ENCODE assay signal across 22 cellular contexts in the genomic region with DNA sequence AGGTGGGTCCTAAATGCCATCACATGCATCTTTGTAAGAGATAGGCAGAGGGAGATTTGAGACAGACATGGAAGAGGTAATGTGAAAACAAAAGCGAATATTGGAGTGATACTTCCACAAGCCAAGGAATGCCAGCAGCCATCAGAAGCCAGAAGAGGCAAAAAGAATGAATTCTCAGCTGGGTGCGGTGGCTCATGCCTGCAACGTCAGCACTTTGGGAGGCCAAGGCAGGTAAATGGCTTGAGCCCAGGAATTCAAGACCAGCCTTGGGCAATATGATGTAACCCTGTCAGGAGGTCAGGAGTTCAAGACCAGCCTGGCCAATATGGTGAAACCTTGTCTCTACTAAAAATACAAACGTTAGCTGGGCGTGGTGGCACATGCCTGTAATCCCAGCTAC. TPM values are rescaled to one million over a fixed set of nuclear protein-coding genes. Genes with fewer than 3 reads are reported as not detected.
A peak's percentile ranks its signal among the peaks of the same experiment; 100 is the strongest.
DNase-seq lines count a peak whose midpoint lies in the region; ATAC-seq, FAIRE-seq and TF ChIP-seq lines count a peak whose summit lies in the region.
"Had no signal": no experiment of that assay in that cellular context is flagged by ENCODE, and none has a peak within 500 bp of the region (broad histone marks: within the 10 kb centered on the region; RNA-seq: fewer than 3 reads in every experiment).

No MANE protein-coding gene starts in this region.

- no peaks in the 10 kb centered on the region for H3K9me1 ChIP-seq in IMR-90 (ENCODE audit: insufficient read depth, low read length)

- H3K9ac ChIP-seq in mammary epithelial cell (ENCODE audit: insufficient read depth, low read length) (no peak overlapping the region), IMR-90 (ENCODE audit: low read depth, low read length) (no peak overlapping the region)
- H3K9ac ChIP-seq: BLaER1 treated with 17β-estradiol and CSF1 and Interleukin-3, amounts not matched to agents 10 nM and 100 nM had no signal

- CTCF ChIA-PET in MCF 10A (lab: Yijun Ruan, JAX) (interaction anchor here (1.2 kb wide), 1 partner anchor 12 kb away, joined by 3 read pairs; no protein-coding TSS in a partner anchor), mammary epithelial cell (lab: Charles Lee; ENCODE audit: low non-redundant PET) (no interaction called here), A549 (lab: Yijun Ruan, JAX) (interaction anchor here (0.6 to 1.6 kb wide), 3 partner anchors 10 to 35 kb away, joined by 3 read pairs; no protein-coding TSS in a partner anchor), IMR-90 (lab: Yijun Ruan, JAX) (no interaction called here)

- H3K4me3 Mint-ChIP-seq in MCF 10A (ENCODE audit: unreplicated experiment) (no peak overlapping the region), osteocyte (ENCODE audit: unreplicated experiment) (no peak overlapping the region)
- H3K4me3 Mint-ChIP-seq: B cell; CD4-positive, alpha-beta T cell; CD8-positive, alpha-beta T cell had no signal

- H3K27ac ChIP-seq in mammary epithelial cell (ENCODE audit: insufficient read depth, low read depth, low read length): no peak overlapping the region
- H3K27ac ChIP-seq in A549: no peak overlapping the region
- no peak overlapping the region for H3K27ac ChIP-seq in IMR-90 (ENCODE audit: insufficient read depth, low read length)
- no peak overlapping the region for H3K27ac ChIP-seq in tibial artery
- H3K27ac ChIP-seq: BLaER1 treated with 17β-estradiol and CSF1 and Interleukin-3, amounts not matched to agents 10 nM and 100 nM; C4-2B had no signal

- no peak overlapping the region for H3K18ac ChIP-seq in IMR-90 (ENCODE audit: low read depth, low read length)

- no peaks in the 10 kb centered on the region for H3K27me3 ChIP-seq in mammary epithelial cell (ENCODE audit: insufficient read depth, low read length)
- H3K27me3 ChIP-seq in IMR-90 (ENCODE audit: control insufficient read depth, insufficient read depth, low read length): peaks cover 4% of the 10 kb centered on the region
- H3K27me3 ChIP-seq in tibial artery: peaks cover 0 to 1% of the 10 kb centered on the region in 2 donors
- H3K27me3 ChIP-seq: BLaER1 treated with 17β-estradiol and CSF1 and Interleukin-3, amounts not matched to agents 10 nM and 100 nM had no signal

- intact Hi-C loops in MCF 10A (cut with micrococcal nuclease) (no loop called here), mammary epithelial cell (cut with micrococcal nuclease) (no loop called here), IMR-90 (cut with micrococcal nuclease) (no loop called here), tibial artery (cut with DNase I; ENCODE audit: low total_unique reads) (no loop called here)

- H3K9me3 ChIP-seq in mammary epithelial cell (replicated peaks; ENCODE audit: insufficient read depth, low read length) (no peaks in the 10 kb centered on the region), A549 (no peaks in the 10 kb centered on the region), IMR-90 (ENCODE audit: control insufficient read depth, insufficient read depth, low read length) (peaks cover 4% of the 10 kb centered on the region; the same call in 1 of the 2 replicates), tibial artery (no peaks in the 10 kb centered on the region)
- H3K9me3 ChIP-seq: BLaER1 treated with 17β-estradiol and CSF1 and Interleukin-3, amounts not matched to agents 10 nM and 100 nM; Caco-2 had no signal

- H4K91ac ChIP-seq in IMR-90 (ENCODE audit: insufficient read depth, low read depth, low read length): no peak overlapping the region

- no peak overlapping the region for H3K14ac ChIP-seq in IMR-90 (replicated peaks; ENCODE audit: low read depth, low read length)

- TF ChIP-seq POLR2A in A549 (IDR thresholded peaks at IDR 0.05; ENCODE audit: low read length) (no peak), IMR-90 (IDR thresholded peaks at IDR 0.05; ENCODE audit: low read depth, low read length) (no peak)

- no peak overlapping the region for H2BK120ac ChIP-seq in IMR-90 (ENCODE audit: low read depth, low read length)

- H2BK15ac ChIP-seq in IMR-90 (ENCODE audit: low read depth, low read length): no peak overlapping the region

- H3K27me3 Mint-ChIP-seq in MCF 10A (ENCODE audit: insufficient read depth, unreplicated experiment) (peaks cover 25% of the 10 kb centered on the region), osteocyte (ENCODE audit: unreplicated experiment) (peaks cover 35% of the 10 kb centered on the region)

- no peaks in the 10 kb centered on the region for H4K20me1 ChIP-seq in mammary epithelial cell (ENCODE audit: insufficient read depth, low read length)
- H4K20me1 ChIP-seq in IMR-90 (ENCODE audit: insufficient read depth, low read length): no peaks in the 10 kb centered on the region
- H4K20me1 ChIP-seq: BLaER1 treated with 17β-estradiol and CSF1 and Interleukin-3, amounts not matched to agents 10 nM and 100 nM had no signal

- no peak overlapping the region for H2AFZ ChIP-seq in mammary epithelial cell (ENCODE audit: low read depth, low read length)
- H2AFZ ChIP-seq in IMR-90 (replicated peaks; ENCODE audit: low read length, poor library complexity): no peak overlapping the region

- H3K4me1 ChIP-seq in mammary epithelial cell (ENCODE audit: insufficient read depth, low read length) (no peaks in the 10 kb centered on the region), A549 (peaks cover 9% of the 10 kb centered on the region; the same call in 2 of the 3 replicates), IMR-90 (ENCODE audit: control insufficient read depth, insufficient read depth, low read length) (no peaks in the 10 kb centered on the region), tibial artery (no peaks in the 10 kb centered on the region)
- H3K4me1 ChIP-seq: BLaER1 treated with 17β-estradiol and CSF1 and Interleukin-3, amounts not matched to agents 10 nM and 100 nM; Caco-2 had no signal

- H2AK9ac ChIP-seq in IMR-90 (replicated peaks; ENCODE audit: low read depth, low read length, poor library complexity): no peak overlapping the region

- H3K4me3 ChIP-seq in mammary epithelial cell (replicated peaks in 1 of 3; ENCODE audit: insufficient read depth in 1 of 3, low read depth in 2 of 3, low read length in 3 of 3): no peak overlapping the region
- no peak overlapping the region for H3K4me3 ChIP-seq in A549
- H3K4me3 ChIP-seq in IMR-90 (ENCODE audit: insufficient read depth, low read depth, low read length): no peak overlapping the region
- H3K4me3 ChIP-seq in tibial artery: no peak overlapping the region
- H3K4me3 ChIP-seq: BLaER1 treated with 17β-estradiol and CSF1 and Interleukin-3, amounts not matched to agents 10 nM and 100 nM had no signal

- no peak for FAIRE-seq in A549 (lab: Jason Lieb, UNC)
- FAIRE-seq: A204.1, D721Med, G401.6, GM12891 had no signal

- H3K36me3 Mint-ChIP-seq in MCF 10A (ENCODE audit: insufficient read depth, unreplicated experiment): no peaks in the 10 kb centered on the region
- no peaks in the 10 kb centered on the region for H3K36me3 Mint-ChIP-seq in osteocyte (ENCODE audit: unreplicated experiment)
- H3K36me3 Mint-ChIP-seq: CD8-positive, alpha-beta T cell had no signal

- no peak overlapping the region for H4K5ac ChIP-seq in IMR-90 (ENCODE audit: low read depth, low read length)

- DNase-seq in MCF 10A (ENCODE audit: unreplicated experiment): peak; percentile 4
- DNase-seq in mammary epithelial cell: no peak
- DNase-seq in A549 (ENCODE audit: low read depth in 1 of 2, low spot score in 1 of 2): no peak
- no peak for DNase-seq in IMR-90
- DNase-seq in osteocyte (ENCODE audit: extremely low spot score, unreplicated experiment): peak; percentile 60
- DNase-seq in tibial artery: no peak
- DNase-seq in NOMO-1 treated with dmso at 0.1 percent for 144 hours (lab: John Stamatoyannopoulos, UW; ENCODE audit: unreplicated experiment): no peak
- DNase-seq: 8988T; AML-193; Caco-2; Calu3; CD4-positive, alpha-beta T cell; CD8-positive, alpha-beta T cell; DMS79 treated with DMSO at 0.1 percent for 48 hours; GF-D8 had no signal

- POLR2A ChIA-PET in MCF 10A (lab: Yijun Ruan, JAX) (no interaction called here), A549 (lab: Yijun Ruan, JAX) (no interaction called here), IMR-90 (lab: Charles Lee; ENCODE audit: unreplicated experiment) (no interaction called here)

- H3K4me2 ChIP-seq in mammary epithelial cell (ENCODE audit: insufficient read depth, low read depth, low read length) (no peak overlapping the region), A549 (no peak overlapping the region), IMR-90 (ENCODE audit: low read depth, low read length) (no peak overlapping the region)
- H3K4me2 ChIP-seq: BLaER1 treated with 17β-estradiol and CSF1 and Interleukin-3, amounts not matched to agents 10 nM and 100 nM had no signal

- H3K27ac Mint-ChIP-seq in MCF 10A (ENCODE audit: low read depth, unreplicated experiment) (no peak overlapping the region), osteocyte (ENCODE audit: unreplicated experiment) (no peak overlapping the region)
- H3K27ac Mint-ChIP-seq: B cell; CD4-positive, alpha-beta T cell; CD8-positive, alpha-beta T cell had no signal

- TF ChIP-seq RAD21 in A549 (conservative IDR thresholded peaks at IDR 0.05 in 1 of 2, IDR thresholded peaks at IDR 0.05 in 1 of 2) (no peak), IMR-90 (IDR thresholded peaks at IDR 0.05; ENCODE audit: low read length) (no peak)

- in situ Hi-C loops in mammary epithelial cell (cut with MboI; ENCODE audit: low sequenced_read_pairs in 2 of 2): no loop called here
- in situ Hi-C loops in IMR-90 (cut with MboI; ENCODE audit: low sequenced_read_pairs): no loop called here

- TF ChIP-seq CTCF in MCF 10A (IDR thresholded peaks at IDR 0.05; ENCODE audit: unreplicated experiment) (no peak), mammary epithelial cell (conservative IDR thresholded peaks at IDR 0.05 in 1 of 2, IDR thresholded peaks at IDR 0.05 in 1 of 2; ENCODE audit: extremely low read depth in 1 of 2, insufficient read depth in 1 of 2, low read depth in 1 of 2, low read length in 2 of 2) (no peak), A549 (IDR thresholded peaks at IDR 0.05) (no peak), IMR-90 (conservative IDR thresholded peaks at IDR 0.05; ENCODE audit: low read depth, low read length) (no peak), osteocyte (IDR thresholded peaks at IDR 0.05) (no peak), tibial artery (IDR thresholded peaks at IDR 0.05) (no peak)

- H3K36me3 ChIP-seq in mammary epithelial cell (ENCODE audit: insufficient read depth, low read length): no peaks in the 10 kb centered on the region
- H3K36me3 ChIP-seq in IMR-90 (ENCODE audit: control insufficient read depth, insufficient read depth, low read length): no peaks in the 10 kb centered on the region
- no peaks in the 10 kb centered on the region for H3K36me3 ChIP-seq in tibial artery
- H3K36me3 ChIP-seq: BLaER1 treated with 17β-estradiol and CSF1 and Interleukin-3, amounts not matched to agents 10 nM and 100 nM had no signal

- dilution Hi-C loops in mammary epithelial cell (cut with HindIII; ENCODE audit: low sequenced_read_pairs): no loop called here
- dilution Hi-C loops in IMR-90 (cut with HindIII; ENCODE audit: low sequenced_read_pairs, unreplicated experiment): no loop called here

- H3K79me1 ChIP-seq in IMR-90 (ENCODE audit: low read depth in 1 of 2, low read length in 2 of 2): no peaks in the 10 kb centered on the region

- no peak overlapping the region for H2BK5ac ChIP-seq in IMR-90 (ENCODE audit: low read depth, low read length, poor library complexity, severe bottlenecking)

- BruUV-seq in MCF 10A (replicated peaks; lab: Mats Ljungman, UMichigan) (no TSS peak), mammary epithelial cell (replicated peaks; lab: Mats Ljungman, UMichigan) (no TSS peak), IMR-90 (replicated peaks; lab: Mats Ljungman, UMichigan) (no TSS peak)

- H4K8ac ChIP-seq in IMR-90 (ENCODE audit: low read depth in 2 of 2, low read length in 2 of 2): no peak overlapping the region

- H3K9me3 Mint-ChIP-seq in MCF 10A (ENCODE audit: unreplicated experiment) (no peaks in the 10 kb centered on the region), osteocyte (ENCODE audit: unreplicated experiment) (no peaks in the 10 kb centered on the region)
- H3K9me3 Mint-ChIP-seq: CD4-positive, alpha-beta T cell; CD8-positive, alpha-beta T cell had no signal

- no peak overlapping the region for H2BK20ac ChIP-seq in IMR-90 (ENCODE audit: low read depth, low read length)

- no peak for TF ChIP-seq EP300 in A549 (IDR thresholded peaks at IDR 0.05)

- no peak for ATAC-seq in A549
- no peak for ATAC-seq in IMR-90 (ENCODE audit: low read depth)
- ATAC-seq: CD8-positive, alpha-beta T cell had no signal

- no peak overlapping the region for H2AK5ac ChIP-seq in IMR-90 (ENCODE audit: low read depth, low read length)

- no peak overlapping the region for H3K56ac ChIP-seq in IMR-90 (ENCODE audit: extremely low read depth, insufficient read depth, low read length)

- H3K4ac ChIP-seq in IMR-90 (ENCODE audit: low read depth, low read length): no peak overlapping the region

- no peak overlapping the region for H3K23ac ChIP-seq in IMR-90 (ENCODE audit: low read depth, low read length)

- no peaks in the 10 kb centered on the region for H3K79me2 ChIP-seq in mammary epithelial cell (ENCODE audit: insufficient read depth, low read length)

- H3K4me1 Mint-ChIP-seq in MCF 10A (ENCODE audit: insufficient read depth, unreplicated experiment) (peaks cover 5% of the 10 kb centered on the region), osteocyte (ENCODE audit: unreplicated experiment) (no peaks in the 10 kb centered on the region)
- H3K4me1 Mint-ChIP-seq: B cell had no signal

- 78% methylated on average over 4 of the region's 5 CpGs for WGBS in mammary epithelial cell (ENCODE audit: low coverage, missing lambda C conversion rate)
- 65% methylated on average over 5 of the region's 5 CpGs for WGBS in A549 (ENCODE audit: missing lambda C conversion rate)
- 88% methylated on average over 3 of the region's 5 CpGs; no CpG with 5 or more reads in 1 of the 2 experiments for WGBS in IMR-90 (ENCODE audit: extremely low coverage in 2 of 2, insufficient read length in 1 of 2), 2 experiments

RNA-seq across cellular contexts. Expression of a gene that starts 54.8 kb away (rescaled TPM):
- total RNA-seq in MCF 10A (2022): 1.7 and 2.3 TPM in 2 replicates
- 1 to 10 TPM; 1.3 to 2.4 TPM for total RNA-seq in mammary epithelial cell
- 0.46 TPM for polyA plus RNA-seq in mammary epithelial cell
- not detected for polyA minus RNA-seq in mammary epithelial cell
- polyA plus RNA-seq in A549 (2011; rRNA removed): 5.8 and 10.0 TPM in 2 replicates
- 1.2 and 1.3 TPM in 2 replicates for polyA plus RNA-seq in A549 (2012; cell fraction: cytosol; rRNA removed)
- 1.3 and 2.7 TPM in 2 replicates for polyA plus RNA-seq in A549 (2012; cell fraction: nucleus; rRNA removed)
- polyA plus RNA-seq in A549 (2017; fragmentation: RNase III; extraction: RNeasy Plus Mini Kit Qiagen cat#74134 plus additional on column Dnase treatment): 11.0 to 12.3 TPM (median 11.8 TPM) in 3 replicates
- polyA minus RNA-seq in A549 (2011; rRNA and poly(A)+ RNA removed): 1.3 and 1.9 TPM in 2 replicates
- 1.1 and 1.3 TPM in 2 replicates for total RNA-seq in IMR-90 (2012; rRNA removed)
- polyA plus RNA-seq in IMR-90 (2012; rRNA removed): 0.63 and 0.80 TPM in 2 replicates
- 0.10 and 0.16 TPM in 2 replicates for polyA plus RNA-seq in IMR-90 (2012; cell fraction: cytosol; rRNA removed)
- 0.27 and 1.1 TPM in 2 replicates for polyA plus RNA-seq in IMR-90 (2012; cell fraction: nucleus; rRNA removed; ENCODE audit: low replicate concordance)
- total RNA-seq in osteocyte: 2.7 and 3.2 TPM in 2 replicates

Comparison
In these comparisons a context has a peak if more than half of its experiments do, and no peak if none do; other contexts are left out.
1. DNase-seq: peak in MCF 10A (single experiment) and osteocyte (single experiment); none in mammary epithelial cell (single experiment), A549 (0 of 2), IMR-90 (single experiment), tibial artery (0 of 2) and NOMO-1 treated with dmso at 0.1 percent for 144 hours (single experiment).
2. CTCF ChIA-PET loops: an anchor here in MCF 10A (1.2 kb wide) and A549 (0.6 to 1.6 kb wide); none called in mammary epithelial cell and IMR-90.